10 cellular contexts compared by ENCODE assay signal in the genomic region with DNA sequence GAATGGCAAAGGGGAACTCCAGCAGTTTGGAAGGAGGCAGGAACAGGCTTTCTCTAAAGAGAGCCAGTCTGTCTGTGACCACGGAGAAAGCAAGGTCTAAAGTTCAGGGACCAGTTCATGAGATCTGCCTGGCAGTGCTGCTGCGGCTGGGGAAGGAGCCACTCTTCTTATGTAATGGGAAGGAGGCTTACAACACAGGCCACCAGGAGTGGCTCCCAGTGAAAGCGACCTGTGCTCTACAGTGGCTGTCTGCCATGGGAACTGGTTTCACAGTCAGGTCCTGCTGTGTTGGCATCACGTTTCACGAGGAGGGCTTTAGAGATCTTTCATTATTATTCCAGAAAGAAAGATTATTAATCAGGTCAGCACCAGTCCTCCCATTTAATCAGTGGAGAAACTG.
DNase-seq lines count a peak whose midpoint lies in the region; ATAC-seq and TF ChIP-seq lines count a peak whose summit lies in the region.
"Had no signal": no experiment of that assay in that cellular context is flagged by ENCODE, and none has a peak within 500 bp of the region (broad histone marks: within the 10 kb centered on the region; RNA-seq: fewer than 3 reads in every experiment).

No MANE protein-coding gene starts in this region.

- no peaks in the 10 kb centered on the region for H3K9me3 Mint-ChIP-seq in Calu3 (ENCODE audit: low read depth, unreplicated experiment)
- no peaks in the 10 kb centered on the region for H3K9me3 Mint-ChIP-seq in endodermal cell
- H3K9me3 Mint-ChIP-seq in osteocyte (ENCODE audit: unreplicated experiment) = no peaks in the 10 kb centered on the region

- H3K4me1 Mint-ChIP-seq in Calu3 (ENCODE audit: low read depth, unreplicated experiment) (peaks cover 56% of the 10 kb centered on the region), endodermal cell (peaks cover 39% of the 10 kb centered on the region), osteocyte (ENCODE audit: unreplicated experiment) (peaks cover 9% of the 10 kb centered on the region)

- no peak overlapping the region for H3K27ac ChIP-seq in endodermal cell (ENCODE audit: low read depth, low read length)
- peak overlapping the region; percentile 71 for H3K27ac ChIP-seq in neutrophil
- no peak overlapping the region for H3K27ac ChIP-seq in brain microvascular endothelial cell
- H3K27ac ChIP-seq: dorsolateral prefrontal cortex had no signal

- H3K4me3 Mint-ChIP-seq in Calu3 (ENCODE audit: low read depth, unreplicated experiment) (no peak overlapping the region), endodermal cell (no peak overlapping the region), osteocyte (ENCODE audit: unreplicated experiment) (no peak overlapping the region)

- BruUV-seq in Calu3 (replicated peaks; lab: Mats Ljungman, UMichigan) = no TSS peak

- CTCF ChIA-PET in Calu3 (lab: Charles Lee) = no interaction called here

- no peak for TF ChIP-seq CTCF in Calu3 (IDR thresholded peaks at IDR 0.05; ENCODE audit: unreplicated experiment)
- TF ChIP-seq CTCF in endodermal cell (conservative IDR thresholded peaks at IDR 0.05) = no peak
- no peak for TF ChIP-seq CTCF in neutrophil (IDR thresholded peaks at IDR 0.05)
- TF ChIP-seq CTCF in GM13977 (IDR thresholded peaks at IDR 0.05; ENCODE audit: extremely low read depth, insufficient read depth, missing control alignments) = no peak
- no peak for TF ChIP-seq CTCF in brain microvascular endothelial cell (IDR thresholded peaks at IDR 0.05; ENCODE audit: low read depth, low read length, missing control alignments)
- no peak for TF ChIP-seq CTCF in osteocyte (IDR thresholded peaks at IDR 0.05)

- no peak for ATAC-seq in activated CD4-positive, CD25-positive, alpha-beta regulatory T cell treated with anti-CD3 and anti-CD28 coated beads, Interleukin-2, amount 50 U/mL, for 24 hours

- H3K27ac Mint-ChIP-seq in Calu3 (ENCODE audit: unreplicated experiment) (peak overlapping the region; percentile 72), endodermal cell (no peak overlapping the region), osteocyte (ENCODE audit: unreplicated experiment) (no peak overlapping the region)

- H3K4me3 ChIP-seq in endodermal cell (ENCODE audit: low read length) (no peak overlapping the region), neutrophil (ENCODE audit: low read depth in 1 of 2, low read length in 1 of 2) (no peak overlapping the region), brain microvascular endothelial cell (ENCODE audit: low read depth, low read length) (no peak overlapping the region)
- H3K4me3 ChIP-seq: dorsolateral prefrontal cortex had no signal

- H3K27me3 ChIP-seq in endodermal cell (ENCODE audit: control insufficient read depth, insufficient read depth, low read length, poor library complexity, severe bottlenecking) = no peaks in the 10 kb centered on the region
- H3K27me3 ChIP-seq in neutrophil = no peaks in the 10 kb centered on the region
- no peaks in the 10 kb centered on the region for H3K27me3 ChIP-seq in brain microvascular endothelial cell (replicated peaks)

- peaks cover 15% of the 10 kb centered on the region for H3K36me3 Mint-ChIP-seq in Calu3 (ENCODE audit: insufficient read depth, unreplicated experiment)
- no peaks in the 10 kb centered on the region for H3K36me3 Mint-ChIP-seq in endodermal cell (ENCODE audit: low read depth)
- H3K36me3 Mint-ChIP-seq in osteocyte (ENCODE audit: unreplicated experiment) = no peaks in the 10 kb centered on the region

- no peak overlapping the region for H3K9ac ChIP-seq in endodermal cell (ENCODE audit: extremely low read depth, low read length, poor library complexity, severe bottlenecking)

- H3K9me3 ChIP-seq in endodermal cell (ENCODE audit: control insufficient read depth, low read length) (no peaks in the 10 kb centered on the region), neutrophil (no peaks in the 10 kb centered on the region)

- DNase-seq in Calu3 = peak; percentile 47
- peak; percentile 44 for DNase-seq in NCI-H2107 treated with DMSO at 0.1 percent for 48 hours (lab: John Stamatoyannopoulos, UW; ENCODE audit: unreplicated experiment)
- DNase-seq in endodermal cell = peak; percentile 68
- no peak for DNase-seq in GM13977 (ENCODE audit: low spot score)
- no peak for DNase-seq in brain microvascular endothelial cell
- no peak for DNase-seq in osteocyte (ENCODE audit: extremely low spot score, unreplicated experiment)
- DNase-seq: activated CD4-positive, alpha-beta T cell treated with anti-CD3 and anti-CD28 coated beads for 1 hour had no signal

- 43 to 62% methylated on average over 3 to 5 of the region's 5 CpGs for WGBS in endodermal cell (ENCODE audit: insufficient coverage in 1 of 2, insufficient read length in 1 of 2), 2 experiments

- peaks cover 13% of the 10 kb centered on the region for H3K4me1 ChIP-seq in endodermal cell (ENCODE audit: control insufficient read depth, insufficient read depth, low read length)
- H3K4me1 ChIP-seq in neutrophil (ENCODE audit: control insufficient read depth in 1 of 2, insufficient read depth in 1 of 2, low read depth in 1 of 2, low read length in 1 of 2) = peaks cover 58 to 63% of the 10 kb centered on the region in 2 experiments

- H3K27me3 Mint-ChIP-seq in Calu3 (ENCODE audit: unreplicated experiment) (no peaks in the 10 kb centered on the region), endodermal cell (ENCODE audit: insufficient read depth) (no peaks in the 10 kb centered on the region), osteocyte (ENCODE audit: unreplicated experiment) (no peaks in the 10 kb centered on the region)

- in situ Hi-C loops in GM13977 (cut with MboI; ENCODE audit: low pct_unique_long_range_greater_than_20kb, low sequenced_read_pairs, unreplicated experiment) (no loop called here), brain microvascular endothelial cell (cut with HindIII; ENCODE audit: low pct_ligation_motif_present, low sequenced_read_pairs) (no loop called here)

- intact Hi-C loops in Calu3 (cut with micrococcal nuclease; ENCODE audit: unreplicated experiment) = loop anchor here (5.0 to 10.0 kb wide), 3 partner anchors 37 to 359 kb away; no protein-coding TSS in a partner anchor

- H3K36me3 ChIP-seq in endodermal cell (ENCODE audit: control insufficient read depth, insufficient read depth, low read length) = no peaks in the 10 kb centered on the region
- H3K36me3 ChIP-seq in neutrophil = no peaks in the 10 kb centered on the region
- no peaks in the 10 kb centered on the region for H3K36me3 ChIP-seq in brain microvascular endothelial cell (replicated peaks)

Comparison
In these comparisons a context has a peak if more than half of its experiments do, and no peak if none do; other contexts are left out.
1. DNase-seq: peak in Calu3 (single experiment), NCI-H2107 treated with DMSO at 0.1 percent for 48 hours (single experiment) and endodermal cell (single experiment); none in GM13977 (single experiment), brain microvascular endothelial cell (single experiment) and osteocyte (single experiment).